ENCODE assay signal across 8 cellular contexts in the genomic region with DNA sequence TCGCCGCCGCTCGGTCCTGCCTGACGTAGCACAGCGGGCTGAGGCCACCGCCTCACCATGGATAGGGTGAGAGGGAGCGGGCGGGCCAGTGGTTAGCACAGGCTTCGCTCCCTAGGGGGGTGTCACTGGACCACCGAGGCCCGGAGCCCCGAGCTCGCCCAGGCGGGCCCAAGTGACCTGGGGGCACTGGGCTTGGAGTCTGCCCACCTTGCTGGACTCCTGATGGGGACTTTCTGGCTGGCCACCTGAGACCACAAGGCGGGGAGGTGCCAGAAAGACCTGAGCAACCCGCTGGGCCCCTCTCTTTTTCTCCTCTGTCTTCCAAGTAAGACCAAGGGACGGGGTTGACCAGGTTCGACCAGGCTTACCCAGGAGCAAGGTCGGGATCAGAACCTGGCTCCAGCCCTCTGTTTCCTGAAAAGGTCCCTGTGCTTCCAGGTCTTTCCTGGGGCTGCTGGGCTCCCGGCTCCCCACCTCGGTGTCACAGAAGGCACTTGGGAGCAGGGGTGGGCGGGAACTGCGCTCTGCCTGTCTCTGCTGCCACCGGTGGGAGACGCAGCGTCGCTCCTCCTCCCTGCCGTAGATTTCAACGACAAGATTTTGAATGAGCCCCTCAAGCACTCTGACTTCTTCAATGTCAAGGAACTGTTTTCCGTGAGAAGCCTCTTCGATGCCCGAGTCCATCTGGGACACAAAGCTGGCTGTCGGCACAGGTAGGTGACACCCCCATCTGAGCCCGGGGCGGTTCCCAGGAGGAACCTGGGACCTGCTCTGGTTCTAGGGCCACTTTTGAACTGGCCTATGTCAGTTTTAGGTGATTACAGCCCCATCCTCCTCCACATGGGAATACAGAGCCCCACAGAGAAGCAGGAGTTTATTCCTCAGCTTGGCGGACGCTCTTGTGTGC. TPM values are rescaled to one million over a fixed set of nuclear protein-coding genes. Genes with fewer than 3 reads are reported as not detected.
DNase-seq lines count a peak whose midpoint lies in the region; ATAC-seq and TF ChIP-seq lines count a peak whose summit lies in the region.

No MANE protein-coding gene starts in this region.

- POLR2A ChIA-PET in HCT116 (lab: Charles Lee): no interaction called here

- H3K4me2 ChIP-seq in HCT116 (ENCODE audit: low read length): peak overlapping the region; percentile 95

- H3K9me3 ChIP-seq in BE2C (no peaks in the 10 kb centered on the region), HCT116 (ENCODE audit: control insufficient read depth in 1 of 2, insufficient read depth in 1 of 2, low read depth in 1 of 2, low read length in 2 of 2) (no peaks in the 10 kb centered on the region), right cardiac atrium (ENCODE audit: control insufficient read depth, low read length) (no peaks in the 10 kb centered on the region), skeletal muscle tissue (ENCODE audit: control insufficient read depth in 3 of 3, low read length in 3 of 3) (no peaks in the 10 kb centered on the region)

- no peaks in the 10 kb centered on the region for H3K9me3 Mint-ChIP-seq in activated T-helper 2 cell treated with anti-CD3 and anti-CD28 coated beads, Interferon-gamma antibody, Interleukin-2, Interleukin-4, amounts not matched to agents 10 μg/mL and 5 μg/mL and 100 μg/mL, durations not matched to agents 14 hours and 24 hours and 36 hours

- H3K4me3 ChIP-seq in BE2C (ENCODE audit: low read depth, low read length): peak overlapping the region; percentile 90
- peak overlapping the region; percentile 78 to 79 for H3K4me3 ChIP-seq in HCT116 (replicated peaks in 1 of 2; ENCODE audit: low read depth in 1 of 2, low read length in 2 of 2)
- peak overlapping the region; percentile 71 for H3K4me3 ChIP-seq in right cardiac atrium (ENCODE audit: low read length)
- peak overlapping the region; percentile 85 to 89 (median 87) for H3K4me3 ChIP-seq in skeletal muscle tissue (ENCODE audit: low read length in 3 of 3)

- H4K20me1 ChIP-seq in HCT116 (ENCODE audit: insufficient read depth): peaks cover 4% of the 10 kb centered on the region; the same call in 1 of the 2 replicates

- RAD21 ChIA-PET in HCT116 (lab: Charles Lee; ENCODE audit: low non-redundant PET in 1 of 2, low total read pairs in 2 of 2, uncharacterized antibody in 2 of 2, unreplicated experiment in 2 of 2): no interaction called here

- TSS peak; percentile 44 for BruUV-seq in HCT116 (replicated peaks; lab: Mats Ljungman, UMichigan)

- no peak for TF ChIP-seq POLR2A in HCT116 (IDR thresholded peaks at IDR 0.05; ENCODE audit: borderline replicate concordance, extremely low read depth, insufficient read depth, insufficient read length)

- H3K27ac ChIP-seq in HCT116 (ENCODE audit: low read depth, low read length) (peak overlapping the region; percentile 73), right cardiac atrium (ENCODE audit: low read length) (no peak overlapping the region), skeletal muscle tissue (ENCODE audit: low read depth, low read length) (no peak overlapping the region)

- DNase-seq in BE2C (peak; percentile 69), HCT116 (ENCODE audit: low read depth, low spot score) (no peak), right cardiac atrium (peak in 1 of 3 donors; percentile 54), NCI-H1417 treated with DMSO at 0.1 percent for 48 hours (lab: John Stamatoyannopoulos, UW) (no peak), DMS153 (lab: John Stamatoyannopoulos, UW) (no peak)
- DNase-seq in activated T-helper 2 cell treated with anti-CD3 and anti-CD28 coated beads, Interferon-gamma antibody, Interleukin-2, Interleukin-4, amounts not matched to agents 10 μg/mL and 5 μg/mL and 100 μg/mL, durations not matched to agents 14 hours and 24 hours and 36 hours (ENCODE audit: low spot score): peak; percentile 42

- no peak for TF ChIP-seq RAD21 in HCT116 (IDR thresholded peaks at IDR 0.05; ENCODE audit: low read depth)

- H3K4me1 Mint-ChIP-seq in activated T-helper 2 cell treated with anti-CD3 and anti-CD28 coated beads, Interferon-gamma antibody, Interleukin-2, Interleukin-4, amounts not matched to agents 10 μg/mL and 5 μg/mL and 100 μg/mL, durations not matched to agents 14 hours and 24 hours and 36 hours (ENCODE audit: low read depth): peaks cover 15% of the 10 kb centered on the region

- CTCF ChIA-PET in HCT116 (lab: Charles Lee): no interaction called here

- H3K9ac ChIP-seq in HCT116 (ENCODE audit: low read length) (peak overlapping the region; percentile 98), skeletal muscle tissue (ENCODE audit: low read depth in 1 of 3, low read length in 3 of 3) (peak overlapping the region; percentile 86 to 90 (median 87))

- peaks cover 40% of the 10 kb centered on the region for H3K79me2 ChIP-seq in HCT116 (ENCODE audit: insufficient read depth, low read length)

- ATAC-seq in HCT116 (peak; percentile 71), right cardiac atrium (peak; percentile 61 to 68), GM19395 (IDR thresholded peaks at IDR 0.05; ENCODE audit: unreplicated experiment) (no peak)

- 44% methylated on average over 38 of the region's 38 CpGs for WGBS in right cardiac atrium

- peak overlapping the region; percentile 63 for H3K27ac Mint-ChIP-seq in activated T-helper 2 cell treated with anti-CD3 and anti-CD28 coated beads, Interferon-gamma antibody, Interleukin-2, Interleukin-4, amounts not matched to agents 10 μg/mL and 5 μg/mL and 100 μg/mL, durations not matched to agents 14 hours and 24 hours and 36 hours

- peak overlapping the region; percentile 90 for H3K4me3 Mint-ChIP-seq in activated T-helper 2 cell treated with anti-CD3 and anti-CD28 coated beads, Interferon-gamma antibody, Interleukin-2, Interleukin-4, amounts not matched to agents 10 μg/mL and 5 μg/mL and 100 μg/mL, durations not matched to agents 14 hours and 24 hours and 36 hours (ENCODE audit: low read depth)

- no peak overlapping the region for H2AFZ ChIP-seq in HCT116 (ENCODE audit: low read depth, low read length, poor library complexity, severe bottlenecking)

- H3K4me1 ChIP-seq in BE2C (no peaks in the 10 kb centered on the region), HCT116 (ENCODE audit: control insufficient read depth in 1 of 2, insufficient read depth in 2 of 2, low read length in 2 of 2) (peaks cover 4 to 32% of the 10 kb centered on the region in 2 experiments; a peak in 3 of 4 replicates), right cardiac atrium (ENCODE audit: control insufficient read depth, insufficient read depth, low read length) (no peaks in the 10 kb centered on the region), skeletal muscle tissue (ENCODE audit: control insufficient read depth in 3 of 3, insufficient read depth in 3 of 3, low read length in 3 of 3) (peaks cover 28% of the 10 kb centered on the region in 3 donors)

- peaks cover 38% of the 10 kb centered on the region for H3K36me3 Mint-ChIP-seq in activated T-helper 2 cell treated with anti-CD3 and anti-CD28 coated beads, Interferon-gamma antibody, Interleukin-2, Interleukin-4, amounts not matched to agents 10 μg/mL and 5 μg/mL and 100 μg/mL, durations not matched to agents 14 hours and 24 hours and 36 hours (ENCODE audit: low read depth)

- H3K27me3 ChIP-seq in BE2C (no peaks in the 10 kb centered on the region), HCT116 (ENCODE audit: insufficient read depth, low read length) (no peaks in the 10 kb centered on the region), right cardiac atrium (ENCODE audit: control insufficient read depth, insufficient read depth) (no peaks in the 10 kb centered on the region), skeletal muscle tissue (ENCODE audit: control insufficient read depth in 3 of 3, insufficient read depth in 3 of 3, low read length in 3 of 3) (peaks cover 0 to 6% (median 4%) of the 10 kb centered on the region in 3 donors)

- intact Hi-C loops in HCT116 (cut with micrococcal nuclease) (no loop called here), right cardiac atrium (cut with DNase I) (no loop called here)
- intact Hi-C loops in activated T-helper 2 cell treated with anti-CD3 and anti-CD28 coated beads, Interferon-gamma antibody, Interleukin-2, Interleukin-4, amounts not matched to agents 10 μg/mL and 5 μg/mL and 100 μg/mL, durations not matched to agents 14 hours and 24 hours and 36 hours (cut with micrococcal nuclease): no loop called here

- H3K27me3 Mint-ChIP-seq in activated T-helper 2 cell treated with anti-CD3 and anti-CD28 coated beads, Interferon-gamma antibody, Interleukin-2, Interleukin-4, amounts not matched to agents 10 μg/mL and 5 μg/mL and 100 μg/mL, durations not matched to agents 14 hours and 24 hours and 36 hours (ENCODE audit: low read depth): peaks cover 7% of the 10 kb centered on the region

- H3K36me3 ChIP-seq in BE2C (peaks cover 38% of the 10 kb centered on the region), HCT116 (ENCODE audit: control insufficient read depth in 1 of 2, insufficient read depth in 2 of 2, low read length in 2 of 2) (peaks cover 11 to 39% of the 10 kb centered on the region in 2 experiments), skeletal muscle tissue (ENCODE audit: control insufficient read depth in 3 of 3, insufficient read depth in 3 of 3, low read length in 3 of 3) (peaks cover 21 to 31% (median 26%) of the 10 kb centered on the region in 3 donors)

- H3K9me2 ChIP-seq in HCT116 (ENCODE audit: insufficient read depth): no peaks in the 10 kb centered on the region

- no peak for TF ChIP-seq CTCF in BE2C (IDR thresholded peaks at IDR 0.05; ENCODE audit: low read depth, low read length)
- no peak for TF ChIP-seq CTCF in HCT116 (IDR thresholded peaks at IDR 0.05 in 2 of 3, conservative IDR thresholded peaks at IDR 0.05 in 1 of 3; ENCODE audit: borderline replicate concordance in 1 of 3, insufficient read depth in 1 of 3, low read depth in 2 of 3, low read length in 2 of 3)

RNA-seq across cellular contexts. Expression of a gene that starts 1.0 kb away (rescaled TPM):
- polyA plus RNA-seq in BE2C (2012; ENCODE audit: insufficient read depth, insufficient read length, low read depth): 553 TPM
- total RNA-seq in HCT116 (2021; ENCODE audit: unreplicated experiment): 85.1 TPM
- polyA plus RNA-seq in HCT116 (2012): 135 and 169 TPM in 2 replicates
- total RNA-seq in activated T-helper 2 cell treated with anti-CD3 and anti-CD28 coated beads, Interferon-gamma antibody, Interleukin-2, Interleukin-4, amounts not matched to agents 10 μg/mL and 5 μg/mL and 100 μg/mL, durations not matched to agents 14 hours and 24 hours and 36 hours: 61.7 TPM in 2 replicates
- total RNA-seq in right cardiac atrium: 10 to 100 TPM; 27.1 to 39.5 (median 37.8) TPM
- 48.9 TPM for polyA plus RNA-seq in right cardiac atrium
- 6.8 TPM for total RNA-seq in skeletal muscle tissue

RNA-seq across cellular contexts. Expression of a gene that starts 19.7 kb away (rescaled TPM):
- 13.4 TPM for polyA plus RNA-seq in BE2C (2012; ENCODE audit: insufficient read depth, insufficient read length, low read depth)
- not detected for total RNA-seq in HCT116 (2021; ENCODE audit: unreplicated experiment)
- polyA plus RNA-seq in HCT116 (2012): not detected in 2 replicates
- not detected in 2 replicates for total RNA-seq in activated T-helper 2 cell treated with anti-CD3 and anti-CD28 coated beads, Interferon-gamma antibody, Interleukin-2, Interleukin-4, amounts not matched to agents 10 μg/mL and 5 μg/mL and 100 μg/mL, durations not matched to agents 14 hours and 24 hours and 36 hours
- total RNA-seq in right cardiac atrium: 1 to 10 TPM in 1 of 4 donors, under 1 TPM in 1, not detected in 2; 0.42 to 4.0 TPM
- not detected for polyA plus RNA-seq in right cardiac atrium
- not detected for total RNA-seq in skeletal muscle tissue

RNA-seq across cellular contexts. Expression of a gene that starts 21.9 kb away (rescaled TPM):
- polyA plus RNA-seq in BE2C (2012; ENCODE audit: insufficient read depth, insufficient read length, low read depth): 12.8 TPM
- 32.0 TPM for total RNA-seq in HCT116 (2021; ENCODE audit: unreplicated experiment)
- polyA plus RNA-seq in HCT116 (2012): 23.3 and 23.7 TPM in 2 replicates
- 2.2 and 2.3 TPM in 2 replicates for total RNA-seq in activated T-helper 2 cell treated with anti-CD3 and anti-CD28 coated beads, Interferon-gamma antibody, Interleukin-2, Interleukin-4, amounts not matched to agents 10 μg/mL and 5 μg/mL and 100 μg/mL, durations not matched to agents 14 hours and 24 hours and 36 hours
- total RNA-seq in right cardiac atrium: 10 to 100 TPM; 15.7 to 23.8 (median 20.0) TPM
- 14.5 TPM for polyA plus RNA-seq in right cardiac atrium
- total RNA-seq in skeletal muscle tissue: 11.5 TPM

RNA-seq across cellular contexts. Expression of a gene that starts 44.4 kb away (rescaled TPM):
- not detected for polyA plus RNA-seq in BE2C (2012; ENCODE audit: insufficient read depth, insufficient read length, low read depth)
- total RNA-seq in HCT116 (2021; ENCODE audit: unreplicated experiment) (not detected), right cardiac atrium (not detected), skeletal muscle tissue (not detected)
- polyA plus RNA-seq in HCT116 (2012): not detected in 2 replicates
- total RNA-seq in activated T-helper 2 cell treated with anti-CD3 and anti-CD28 coated beads, Interferon-gamma antibody, Interleukin-2, Interleukin-4, amounts not matched to agents 10 μg/mL and 5 μg/mL and 100 μg/mL, durations not matched to agents 14 hours and 24 hours and 36 hours: not detected in 2 replicates
- polyA plus RNA-seq in right cardiac atrium: not detected

Comparison
In these comparisons a context has a peak if more than half of its experiments do, and no peak if none do; other contexts are left out.
1. DNase-seq: peak in BE2C (single experiment) and activated T-helper 2 cell treated with anti-CD3 and anti-CD28 coated beads, Interferon-gamma antibody, Interleukin-2, Interleukin-4, amounts not matched to agents 10 μg/mL and 5 μg/mL and 100 μg/mL, durations not matched to agents 14 hours and 24 hours and 36 hours (single experiment); none in HCT116 (single experiment), NCI-H1417 treated with DMSO at 0.1 percent for 48 hours (single experiment) and DMS153 (single experiment).
2. Peak in every context shown above with its lines, with median percentiles within 50 percentile points of each other: H3K4me3 ChIP-seq.